21 cellular contexts compared by ENCODE assay signal in the genomic region with DNA sequence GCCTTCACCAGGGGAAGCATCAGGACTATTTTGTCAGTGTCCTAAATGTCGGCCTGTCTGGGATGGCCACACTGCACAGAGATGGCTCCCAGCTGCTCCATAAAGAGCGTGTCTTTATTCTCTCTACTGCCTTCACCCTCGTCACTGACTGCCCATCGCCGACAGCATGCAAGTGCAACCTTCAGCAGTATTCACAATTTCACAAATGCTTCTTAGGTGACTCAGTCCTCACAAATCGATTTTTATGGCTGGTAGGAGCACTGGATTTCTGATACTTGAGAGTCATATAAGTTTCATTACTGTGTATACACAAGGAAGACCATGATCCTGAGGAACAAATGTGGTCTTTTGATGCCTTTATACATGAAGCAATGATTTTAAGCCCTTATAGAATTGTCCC. TPM values are rescaled to one million over a fixed set of nuclear protein-coding genes. Genes with fewer than 3 reads are reported as not detected.
A peak's percentile ranks its signal among the peaks of the same experiment; 100 is the strongest.
DNase-seq lines count a peak whose midpoint lies in the region; ATAC-seq, FAIRE-seq and TF ChIP-seq lines count a peak whose summit lies in the region.
"Had no signal": no experiment of that assay in that cellular context is flagged by ENCODE, and none has a peak within 500 bp of the region (broad histone marks: within the 10 kb centered on the region; RNA-seq: fewer than 3 reads in every experiment).

No MANE protein-coding gene starts in this region.

- no peaks in the 10 kb centered on the region for H4K20me1 ChIP-seq in HepG2 (ENCODE audit: insufficient read depth, low read length)

- FAIRE-seq in HepG2 (lab: Jason Lieb, UNC): no peak
- FAIRE-seq: A549, D721Med, G401.6, GM12891, GM19239, HTR-8/SVneo had no signal

- H4K91ac ChIP-seq in neuronal stem cell (ENCODE audit: low read depth, low read length, poor library complexity): no peak overlapping the region

- H3K36me3 Mint-ChIP-seq in CD4-positive, alpha-beta memory T cell: no peaks in the 10 kb centered on the region
- H3K36me3 Mint-ChIP-seq: CD8-positive, alpha-beta memory T cell; IgD-negative memory B cell had no signal

- H4K8ac ChIP-seq in neuronal stem cell (ENCODE audit: low read depth, low read length): no peak overlapping the region

- TF ChIP-seq EP300 in HepG2 (IDR thresholded peaks at IDR 0.05; ENCODE audit: low read depth in 2 of 2, low read length in 2 of 2) (no peak), HepG2 (CRISPR knock-in tag; IDR thresholded peaks at IDR 0.05; ENCODE audit: borderline replicate concordance) (no peak)

- H3K4me2 ChIP-seq in HepG2 (ENCODE audit: low read depth, low read length) (no peak overlapping the region), neuronal stem cell (ENCODE audit: insufficient read depth, low read length, poor library complexity, severe bottlenecking) (no peak overlapping the region)
- H3K4me2 ChIP-seq: A549 had no signal

- H3K4me1 Mint-ChIP-seq in CD4-positive, alpha-beta memory T cell: no peaks in the 10 kb centered on the region
- H3K4me1 Mint-ChIP-seq: CD8-positive, alpha-beta memory T cell; IgD-negative memory B cell had no signal

- CTCF ChIA-PET in HepG2 (lab: Yijun Ruan, JAX; ENCODE audit: low intra/inter-chr PET ratio, low total read pairs): no interaction called here
- CTCF ChIA-PET in CD4-positive, alpha-beta memory T cell (lab: Charles Lee; ENCODE audit: partially characterized antibody): no interaction called here

- H2AFZ ChIP-seq in HepG2 (ENCODE audit: low read length) (no peak overlapping the region), neuronal stem cell (ENCODE audit: low read length) (no peak overlapping the region)
- H2AFZ ChIP-seq: GM23248 had no signal

- peaks cover 0 to 2% (median 0%) of the 10 kb centered on the region in 8 donors for H3K9me3 Mint-ChIP-seq in CD4-positive, alpha-beta memory T cell
- H3K9me3 Mint-ChIP-seq: IgD-negative memory B cell had no signal

- no peak overlapping the region for H3K4me3 Mint-ChIP-seq in CD4-positive, alpha-beta memory T cell
- H3K4me3 Mint-ChIP-seq: CD8-positive, alpha-beta memory T cell; IgD-negative memory B cell had no signal

- H2BK5ac ChIP-seq in neuronal stem cell (ENCODE audit: low read length): no peak overlapping the region

- H3K27ac Mint-ChIP-seq in CD4-positive, alpha-beta memory T cell: no peak overlapping the region
- H3K27ac Mint-ChIP-seq: CD8-positive, alpha-beta memory T cell; IgD-negative memory B cell had no signal

- no peak overlapping the region for H2AK5ac ChIP-seq in neuronal stem cell (ENCODE audit: low read depth, low read length)

- H3K79me1 ChIP-seq in neuronal stem cell (ENCODE audit: low read depth, low read length): no peaks in the 10 kb centered on the region

- H3K27me3 Mint-ChIP-seq in CD4-positive, alpha-beta memory T cell: peaks cover 2 to 8% of the 10 kb centered on the region in 2 donors
- H3K27me3 Mint-ChIP-seq: CD8-positive, alpha-beta memory T cell had no signal

- TF ChIP-seq POLR2A in HepG2 (IDR thresholded peaks at IDR 0.05; ENCODE audit: insufficient read depth in 1 of 2, low read depth in 2 of 2, low read length in 2 of 2) (no peak), right lobe of liver (IDR thresholded peaks at IDR 0.05) (no peak)

- no peak overlapping the region for H3K4ac ChIP-seq in neuronal stem cell (ENCODE audit: low read length)

- POLR2A ChIA-PET in HepG2 (lab: Yijun Ruan, JAX): interaction anchor here (1.7 to 2.1 kb wide), 3 partner anchors 18 to 201 kb away, joined by 6 to 9 read pairs (median 8); no protein-coding TSS in a partner anchor
- POLR2A ChIA-PET in CD4-positive, alpha-beta memory T cell (lab: Charles Lee; ENCODE audit: partially characterized antibody): no interaction called here

- BruUV-seq in HepG2 (replicated peaks; lab: Mats Ljungman, UMichigan): no TSS peak

- TF ChIP-seq CTCF in HepG2 (CRISPR knock-in tag; IDR thresholded peaks at IDR 0.05) (no peak), right lobe of liver (IDR thresholded peaks at IDR 0.05) (no peak)

- peaks cover 93% of the 10 kb centered on the region for H3K79me2 ChIP-seq in HepG2 (ENCODE audit: insufficient read depth, low read length)

- H3K4me3 ChIP-seq in HepG2 (replicated peaks in 1 of 3; ENCODE audit: insufficient read depth in 1 of 3, low read depth in 2 of 3, low read length in 3 of 3): no peak overlapping the region
- H3K4me3 ChIP-seq in right lobe of liver: no peak overlapping the region
- no peak overlapping the region for H3K4me3 ChIP-seq in neuronal stem cell (ENCODE audit: low read length in 2 of 2)
- no peak overlapping the region for H3K4me3 ChIP-seq in CD4-positive, alpha-beta memory T cell (ENCODE audit: low read length in 2 of 2)
- H3K4me3 ChIP-seq: A549, GM23248, HAP-1 had no signal

- H3K9me3 ChIP-seq in HepG2 (ENCODE audit: low read length) (no peaks in the 10 kb centered on the region), right lobe of liver (no peaks in the 10 kb centered on the region), neuronal stem cell (replicated peaks in 1 of 2; ENCODE audit: control insufficient read depth in 2 of 2, insufficient read depth in 1 of 2, low read depth in 1 of 2, low read length in 2 of 2) (no peaks in the 10 kb centered on the region)
- no peaks in the 10 kb centered on the region for H3K9me3 ChIP-seq in CD4-positive, alpha-beta memory T cell (ENCODE audit: control insufficient read depth in 1 of 2, low read length in 2 of 2)
- H3K9me3 ChIP-seq: A549, HAP-1 had no signal

- no peak overlapping the region for H3K23ac ChIP-seq in neuronal stem cell (ENCODE audit: low read depth, low read length, poor library complexity)

- H2BK12ac ChIP-seq in neuronal stem cell (ENCODE audit: low read length): no peak overlapping the region

- in situ Hi-C loops in HepG2 (cut with HindIII; ENCODE audit: extremely low pct_ligation_motif_present, low pct_unique_long_range_greater_than_20kb): no loop called here

- no peak for TF ChIP-seq RAD21 in HepG2 (CRISPR knock-in tag; IDR thresholded peaks at IDR 0.05)

- H2BK15ac ChIP-seq in neuronal stem cell (ENCODE audit: low read length): peak overlapping the region; percentile 41

- H2BK120ac ChIP-seq in neuronal stem cell (ENCODE audit: low read depth, low read length): no peak overlapping the region

- no peak for DNase-seq in HepG2 (ENCODE audit: low spot score)
- no peak for DNase-seq in right lobe of liver
- peak; percentile 41 for DNase-seq in T1000 (lab: John Stamatoyannopoulos, UW)
- no peak for DNase-seq in neuronal stem cell (ENCODE audit: low spot score)
- DNase-seq in NCI-H446 (lab: John Stamatoyannopoulos, UW): no peak
- DNase-seq in ureter (ENCODE audit: low spot score): no peak
- no peak for DNase-seq in CD4-positive, alpha-beta memory T cell
- DNase-seq: AML-193; CD8-positive, alpha-beta memory T cell; COR-L47; GM23248 had no signal

- no peak overlapping the region for H3K27ac ChIP-seq in HepG2 (ENCODE audit: extremely low read length, insufficient read depth, low read length)
- H3K27ac ChIP-seq in right lobe of liver: no peak overlapping the region
- H3K27ac ChIP-seq in neuronal stem cell (replicated peaks; ENCODE audit: low read length): no peak overlapping the region
- no peak overlapping the region for H3K27ac ChIP-seq in CD4-positive, alpha-beta memory T cell (ENCODE audit: low read depth, low read length)
- H3K27ac ChIP-seq: 22Rv1, A549, GM23248, HL-60 had no signal

- no peak overlapping the region for H3K18ac ChIP-seq in neuronal stem cell (ENCODE audit: low read length)

- peaks cover 99% of the 10 kb centered on the region for H3K4me1 ChIP-seq in HepG2 (ENCODE audit: insufficient read depth, low read length)
- H3K4me1 ChIP-seq in right lobe of liver: no peaks in the 10 kb centered on the region
- H3K4me1 ChIP-seq in neuronal stem cell (ENCODE audit: control insufficient read depth in 2 of 2, insufficient read depth in 1 of 2, low read depth in 1 of 2, low read length in 2 of 2): peaks cover 4 to 6% of the 10 kb centered on the region in 2 donors
- H3K4me1 ChIP-seq in CD4-positive, alpha-beta memory T cell (ENCODE audit: insufficient read depth, low read length): no peaks in the 10 kb centered on the region
- H3K4me1 ChIP-seq: A549 had no signal

- ATAC-seq in HepG2 (no peak), right lobe of liver (no peak)
- ATAC-seq: A549 had no signal

- H3K14ac ChIP-seq in neuronal stem cell (ENCODE audit: low read length): no peak overlapping the region

- WGBS in HepG2 (ENCODE audit: low lambda C conversion rate): 88% methylated on average over 6 of the region's 6 CpGs
- WGBS in right lobe of liver (ENCODE audit: insufficient coverage, low coverage, low lambda C conversion rate, missing lambda C conversion rate): 86% methylated on average over 6 of the region's 6 CpGs
- WGBS in neuronal stem cell (ENCODE audit: extremely low coverage in 2 of 2, insufficient read length in 2 of 2, insufficient replicate concordance in 1 of 2), 2 donors: no CpG with 5 or more reads among the region's 6 CpGs

- no peaks in the 10 kb centered on the region for H3K27me3 ChIP-seq in HepG2 (ENCODE audit: control insufficient read depth in 1 of 2, insufficient read depth in 2 of 2, low read length in 2 of 2)
- no peaks in the 10 kb centered on the region for H3K27me3 ChIP-seq in right lobe of liver
- no peaks in the 10 kb centered on the region for H3K27me3 ChIP-seq in neuronal stem cell (ENCODE audit: control insufficient read depth in 3 of 3, insufficient read depth in 3 of 3, low read depth in 1 of 3, low read length in 3 of 3)
- no peaks in the 10 kb centered on the region for H3K27me3 ChIP-seq in CD4-positive, alpha-beta memory T cell (ENCODE audit: insufficient read depth, low read length)

- intact Hi-C loops in HepG2 (cut with micrococcal nuclease; ENCODE audit: unreplicated experiment) (no loop called here), right lobe of liver (cut with DNase I) (no loop called here)
- intact Hi-C loops in CD4-positive, alpha-beta memory T cell (cut with micrococcal nuclease): no loop called here

- peaks cover 7 to 32% of the 10 kb centered on the region in 2 experiments for H3K36me3 ChIP-seq in HepG2 (replicated peaks in 1 of 2; ENCODE audit: control insufficient read depth in 1 of 2, insufficient read depth in 2 of 2, low read length in 2 of 2)
- no peaks in the 10 kb centered on the region for H3K36me3 ChIP-seq in right lobe of liver
- no peaks in the 10 kb centered on the region for H3K36me3 ChIP-seq in neuronal stem cell (replicated peaks in 1 of 2; ENCODE audit: control insufficient read depth in 2 of 2, insufficient read depth in 2 of 2, low read length in 2 of 2)
- no peaks in the 10 kb centered on the region for H3K36me3 ChIP-seq in CD4-positive, alpha-beta memory T cell (ENCODE audit: insufficient read depth, low read length)
- H3K36me3 ChIP-seq: HAP-1 had no signal

- H3K9ac ChIP-seq in HepG2 (ENCODE audit: insufficient read depth, low read depth, low read length): no peak overlapping the region
- no peak overlapping the region for H3K9ac ChIP-seq in neuronal stem cell (ENCODE audit: low read depth, low read length, poor library complexity)
- H3K9ac ChIP-seq: GM23248 had no signal

RNA-seq across cellular contexts. Expression of a gene that starts 1.1 kb away (rescaled TPM):
- 36.2 and 38.1 TPM in 2 replicates for total RNA-seq in HepG2 (2016; rRNA removed; fragmentation: Illumina TruSeq; extraction: Trizol)
- total RNA-seq in HepG2 (2016; cell fraction: cytosol; rRNA removed; fragmentation: Illumina TruSeq; extraction: Trizol; ENCODE audit: low read depth): 18.7 and 20.4 TPM in 2 replicates
- 34.9 and 39.3 TPM in 2 replicates for total RNA-seq in HepG2 (2016; cell fraction: insoluble cytoplasmic fraction; rRNA removed; fragmentation: Illumina TruSeq; extraction: Trizol)
- total RNA-seq in HepG2 (2016; cell fraction: membrane; rRNA removed; fragmentation: Illumina TruSeq; extraction: Trizol): 36.1 and 39.1 TPM in 2 replicates
- total RNA-seq in HepG2 (2016; cell fraction: nucleus; rRNA removed; fragmentation: Illumina TruSeq; extraction: Trizol): 27.0 and 32.8 TPM in 2 replicates
- 125 and 136 TPM in 2 replicates for polyA plus RNA-seq in HepG2 (2011; rRNA removed)
- 88.0 and 109 TPM in 2 replicates for polyA plus RNA-seq in HepG2 (2011; cell fraction: cytosol; rRNA removed)
- 335 and 419 TPM in 2 replicates for polyA plus RNA-seq in HepG2 (2011; cell fraction: nucleus; rRNA removed)
- 46.9 and 59.9 TPM in 2 replicates for polyA plus RNA-seq in HepG2 (2012)
- 25.2 and 30.9 TPM in 2 replicates for polyA plus RNA-seq in HepG2 (2016; cell fraction: cytosol; fragmentation: Illumina TruSeq; extraction: Trizol; ENCODE audit: low read depth)
- polyA plus RNA-seq in HepG2 (2016; cell fraction: insoluble cytoplasmic fraction; fragmentation: Illumina TruSeq; extraction: Trizol; ENCODE audit: low read depth): 49.3 and 54.5 TPM in 2 replicates
- polyA plus RNA-seq in HepG2 (2016; cell fraction: membrane; fragmentation: Illumina TruSeq; extraction: Trizol; ENCODE audit: low read depth): 43.5 and 51.8 TPM in 2 replicates
- 77.3 and 79.0 TPM in 2 replicates for polyA plus RNA-seq in HepG2 (2016; cell fraction: nucleus; fragmentation: Illumina TruSeq; extraction: Trizol; ENCODE audit: insufficient read depth, low read depth)
- 2.2 and 130 TPM in 2 replicates for polyA minus RNA-seq in HepG2 (2011; rRNA and poly(A)+ RNA removed; ENCODE audit: low replicate concordance)
- 39.6 and 44.4 TPM in 2 replicates for polyA minus RNA-seq in HepG2 (2011; cell fraction: cytosol; rRNA and poly(A)+ RNA removed)
- polyA minus RNA-seq in HepG2 (2011; cell fraction: nucleus; rRNA and poly(A)+ RNA removed): 64.2 and 69.1 TPM in 2 replicates
- 1 to 10 TPM in 4 of 6 experiments, under 1 TPM in 1, not detected in 1; 0.09 to 2.0 (median 1.1) TPM for total RNA-seq in right lobe of liver
- polyA plus RNA-seq in neuronal stem cell (2013, experiment 1 of 2): 1.8 TPM
- polyA plus RNA-seq in neuronal stem cell (2013, experiment 2 of 2): 1.4 TPM
- total RNA-seq in ureter: 0.55 TPM
- not detected for total RNA-seq in CD4-positive, alpha-beta memory T cell
- polyA plus RNA-seq in CD4-positive, alpha-beta memory T cell: not detected
- total RNA-seq: CD8-positive, alpha-beta memory T cell had no signal
- polyA plus RNA-seq: CD8-positive, alpha-beta memory T cell; IgD-negative memory B cell had no signal

Comparison
In these comparisons a context has a peak if more than half of its experiments do, and no peak if none do; other contexts are left out.
1. RNA of a gene that starts 1.1 kb away (total RNA-seq): 18.7 to 39.3 TPM in HepG2; 0.09 to 2.0 TPM in right lobe of liver, 0.55 TPM in ureter (single experiment) and not detected in CD4-positive, alpha-beta memory T cell; every median in the first group is over 4 times any median in the second.